In genomic region chr11:113874096-113874919, GRCh38 we compare ENCODE assay signal across 7 cellular contexts. TPM values are rescaled to one million over a fixed set of nuclear protein-coding genes. Genes with fewer than 3 reads are reported as not detected.
DNase-seq lines count a peak whose midpoint lies in the region; ATAC-seq, FAIRE-seq and TF ChIP-seq lines count a peak whose summit lies in the region.

No MANE protein-coding gene starts in this region.

- H2BK120ac ChIP-seq in mesendoderm (ENCODE audit: low read depth, low read length), result no peak overlapping the region

- no peak overlapping the region for H3K23ac ChIP-seq in mesendoderm (ENCODE audit: low read length)

- peak overlapping the region; percentile 87 for H3K56ac ChIP-seq in mesendoderm (ENCODE audit: low read length)

- TF ChIP-seq CTCF in GM13977 (IDR thresholded peaks at IDR 0.05; ENCODE audit: extremely low read depth, insufficient read depth, missing control alignments), result no peak
- TF ChIP-seq CTCF in bronchial epithelial cell (IDR thresholded peaks at IDR 0.05; ENCODE audit: insufficient read depth, low read length, severe bottlenecking), result no peak

- H3K79me1 ChIP-seq in mesendoderm (ENCODE audit: low read length), result peaks cover 13% of the 10 kb centered on the region

- H4K5ac ChIP-seq in mesendoderm (ENCODE audit: low read length), result no peak overlapping the region

- no peak overlapping the region for H2BK5ac ChIP-seq in mesendoderm (ENCODE audit: low read length)

- no CpG with 5 or more reads among the region's 26 CpGs for WGBS in mesendoderm (ENCODE audit: extremely low coverage, insufficient coverage, low lambda C conversion rate)

- in situ Hi-C loops in GM13977 (cut with MboI; ENCODE audit: low pct_unique_long_range_greater_than_20kb, low sequenced_read_pairs, unreplicated experiment), result no loop called here

- no peaks in the 10 kb centered on the region for H3K27me3 ChIP-seq in bronchial epithelial cell (ENCODE audit: control insufficient read depth, insufficient read depth, low read length)
- H3K27me3 ChIP-seq in mesendoderm (ENCODE audit: insufficient read depth, low read length, poor library complexity), result no peaks in the 10 kb centered on the region

- H3K4ac ChIP-seq in mesendoderm (ENCODE audit: low read depth, low read length), result peak overlapping the region; percentile 7

- no peak overlapping the region for H2BK15ac ChIP-seq in mesendoderm (replicated peaks; ENCODE audit: low read depth)

- H3K79me2 ChIP-seq in mesendoderm (ENCODE audit: control insufficient read depth, insufficient read depth, low read length), result peaks cover 33% of the 10 kb centered on the region

- peaks cover 4% of the 10 kb centered on the region for H3K4me1 ChIP-seq in mesendoderm (ENCODE audit: control insufficient read depth, low read depth, low read length)

- peak; percentile 35 for DNase-seq in GM13977 (ENCODE audit: low spot score)
- DNase-seq in bronchial epithelial cell (ENCODE audit: low read depth), result peak; percentile 27
- peak; percentile 49 for DNase-seq in mesendoderm
- no peak for DNase-seq in NCI-H2029 treated with DMSO at 0.1 percent for 48 hours (lab: John Stamatoyannopoulos, UW)
- no peak for DNase-seq in NCI-H345 treated with DMSO at 0.1 percent for 48 hours (lab: John Stamatoyannopoulos, UW; ENCODE audit: unreplicated experiment)

- no peaks in the 10 kb centered on the region for H3K36me3 ChIP-seq in KOPT-K1 (ENCODE audit: insufficient read depth, low read length)
- no peaks in the 10 kb centered on the region for H3K36me3 ChIP-seq in bronchial epithelial cell (ENCODE audit: control insufficient read depth, insufficient read depth, low read length)
- peaks cover 1% of the 10 kb centered on the region for H3K36me3 ChIP-seq in mesendoderm (ENCODE audit: control insufficient read depth, insufficient read depth, low read length)

- H2AK5ac ChIP-seq in mesendoderm (ENCODE audit: low read length), result no peak overlapping the region

- H3K4me3 ChIP-seq in bronchial epithelial cell (ENCODE audit: low read depth, low read length) (peak overlapping the region; percentile 71), mesendoderm (ENCODE audit: low read length) (peak overlapping the region; percentile 30)

- peak overlapping the region; percentile 100 for H3K18ac ChIP-seq in mesendoderm (ENCODE audit: low read length)

- FAIRE-seq in bronchial epithelial cell (lab: Jason Lieb, UNC), result no peak

- ATAC-seq in HG03439 (IDR thresholded peaks at IDR 0.05; ENCODE audit: unreplicated experiment), result no peak

- no peak overlapping the region for H4K8ac ChIP-seq in mesendoderm (ENCODE audit: low read depth, low read length)

- H3K27ac ChIP-seq in KOPT-K1 (ENCODE audit: low read depth, low read length, poor library complexity, severe bottlenecking), result peak overlapping the region; percentile 60
- no peak overlapping the region for H3K27ac ChIP-seq in mesendoderm (ENCODE audit: low read depth, low read length)

- H3K9ac ChIP-seq in mesendoderm (ENCODE audit: low read length), result peak overlapping the region; percentile 57

- H3K4me2 ChIP-seq in mesendoderm (ENCODE audit: low read length), result peak overlapping the region; percentile 6

- H3K9me3 ChIP-seq in KOPT-K1 (ENCODE audit: insufficient read depth, low read length, poor library complexity, severe bottlenecking), result no peaks in the 10 kb centered on the region

RNA-seq across cellular contexts. Expression of gene USP28, which starts 1.1 kb away (rescaled TPM):
- 20.5 and 30.0 TPM in 2 replicates for total RNA-seq in bronchial epithelial cell
- polyA plus RNA-seq in mesendoderm (2013, experiment 1 of 2), result 34.2 TPM
- polyA plus RNA-seq in mesendoderm (2013, experiment 2 of 2), result 34.9 TPM

RNA-seq across cellular contexts. Expression of gene HTR3B, which starts 30.3 kb away (rescaled TPM):
- not detected in 2 replicates for total RNA-seq in bronchial epithelial cell
- polyA plus RNA-seq in mesendoderm (2013, experiment 1 of 2), result 0.13 TPM
- polyA plus RNA-seq in mesendoderm (2013, experiment 2 of 2), result 0.14 TPM

Comparison
In these comparisons a context has a peak if more than half of its experiments do, and no peak if none do; other contexts are left out.
1. DNase-seq: peak in GM13977 (single experiment), bronchial epithelial cell (single experiment) and mesendoderm (single experiment); none in NCI-H2029 treated with DMSO at 0.1 percent for 48 hours (single experiment) and NCI-H345 treated with DMSO at 0.1 percent for 48 hours (single experiment).